ENCODE assay signal across 26 cellular contexts in the genomic region with DNA sequence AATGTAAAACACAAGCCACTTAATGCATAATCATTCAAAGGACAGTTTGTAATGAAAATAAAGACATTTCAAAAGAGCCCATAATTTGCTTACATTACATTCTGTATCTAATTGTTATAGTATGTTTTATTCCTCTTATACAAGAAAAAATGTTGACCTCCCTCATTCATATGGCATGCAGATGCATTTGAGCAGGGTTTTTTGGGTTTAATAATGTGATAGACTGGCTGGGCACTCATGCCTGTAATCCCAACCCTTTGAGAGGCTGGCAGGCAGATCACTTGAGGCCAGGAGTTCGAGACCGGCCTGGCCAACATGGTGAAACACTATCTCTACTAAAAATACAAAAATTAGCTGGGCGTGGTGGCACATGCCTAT. TPM values are rescaled to one million over a fixed set of nuclear protein-coding genes. Genes with fewer than 3 reads are reported as not detected.
DNase-seq lines count a peak whose midpoint lies in the region; ATAC-seq, FAIRE-seq and TF ChIP-seq lines count a peak whose summit lies in the region.
"Had no signal": no experiment of that assay in that cellular context is flagged by ENCODE, and none has a peak within 500 bp of the region (broad histone marks: within the 10 kb centered on the region; RNA-seq: fewer than 3 reads in every experiment).

No MANE protein-coding gene starts in this region.

- H3K4me3 ChIP-seq in left ventricle myocardium inferior = no peak overlapping the region
- H3K4me3 ChIP-seq in endothelial cell of umbilical vein (replicated peaks in 1 of 3; ENCODE audit: insufficient read depth in 1 of 3, low read depth in 1 of 3, low read length in 3 of 3) = no peak overlapping the region
- H3K4me3 ChIP-seq in upper lobe of right lung = no peak overlapping the region
- H3K4me3 ChIP-seq: SJCRH30 had no signal

- H3K4me1 ChIP-seq in left ventricle myocardium inferior (peaks cover 29% of the 10 kb centered on the region), endothelial cell of umbilical vein (ENCODE audit: control insufficient read depth, extremely low read depth, insufficient read depth, low read length) (peaks cover 15% of the 10 kb centered on the region), upper lobe of right lung (peaks cover 11% of the 10 kb centered on the region)
- H3K4me1 ChIP-seq: SJCRH30 had no signal

- H3K36me3 Mint-ChIP-seq in nephron (ENCODE audit: low read depth) = no peaks in the 10 kb centered on the region
- H3K36me3 Mint-ChIP-seq: activated naive CD4-positive, alpha-beta T cell treated with anti-CD3 and anti-CD28 coated beads, Interleukin-2, amount 50 U/mL, for 72 hours; CD14-positive monocyte had no signal

- peak overlapping the region; percentile 82 for H3K27ac ChIP-seq in left ventricle myocardium inferior (replicated peaks)
- H3K27ac ChIP-seq in endothelial cell of umbilical vein (ENCODE audit: insufficient read depth, low read depth, low read length) = peak overlapping the region; percentile 79
- H3K27ac ChIP-seq in upper lobe of right lung = peak overlapping the region; percentile 20
- H3K27ac ChIP-seq: SJCRH30, WERI-Rb-1 had no signal

- H3K4me3 Mint-ChIP-seq in nephron = no peak overlapping the region
- H3K4me3 Mint-ChIP-seq: activated T-helper 1 cell treated with anti-CD3 and anti-CD28 coated beads, Interleukin-12 subunit alpha, Interleukin-12 subunit beta, Interleukin-2, Interleukin-4 antibody, amounts not matched to agents 30 ng/mL and 10 ng/mL and 1 ng/mL, durations not matched to agents 14 hours and 24 hours and 36 hours; CD14-positive monocyte; endodermal cell; T-helper 17 cell had no signal

- H3K79me2 ChIP-seq in endothelial cell of umbilical vein (ENCODE audit: control insufficient read depth, insufficient read depth, low read length) = no peaks in the 10 kb centered on the region

- H3K36me3 ChIP-seq in left ventricle myocardium inferior (no peaks in the 10 kb centered on the region), endothelial cell of umbilical vein (ENCODE audit: control insufficient read depth in 2 of 2, extremely low read depth in 1 of 2, insufficient read depth in 2 of 2, low read length in 2 of 2) (no peaks in the 10 kb centered on the region), upper lobe of right lung (no peaks in the 10 kb centered on the region)
- H3K36me3 ChIP-seq: SJCRH30, WERI-Rb-1 had no signal

- DNase-seq in left ventricle myocardium inferior = no peak
- DNase-seq in cardiac septum (ENCODE audit: low spot score) = no peak
- DNase-seq in endothelial cell of umbilical vein (ENCODE audit: low read depth, low spot score) = no peak
- no peak for DNase-seq in upper lobe of right lung
- DNase-seq in DMS 273 (lab: John Stamatoyannopoulos, UW; ENCODE audit: unreplicated experiment) = no peak
- no peak for DNase-seq in retina
- no peak for DNase-seq in dedifferentiated amniotic fluid mesenchymal stem cell (ENCODE audit: extremely low spot score)
- DNase-seq: activated CD4-positive, alpha-beta T cell treated with anti-CD3 and anti-CD28 coated beads, Interleukin-2, amount 50 U/mL, for 1 hour; endodermal cell; Kasumi-1; NCI-H1092; NCI-H2081; NCI-H446; occipital lobe; right cardiac atrium; SJCRH30; stimulated activated CD4-positive, alpha-beta T cell treated with anti-CD3 and anti-CD28 coated beads, Interleukin-15, amount 100 ng/mL, for 24 hours; stimulated activated CD8-positive, alpha-beta memory T cell treated with anti-CD3 and anti-CD28 coated beads, Interleukin-4, amount 100 ng/mL, for 48 hours; T-helper 17 cell; WERI-Rb-1 had no signal

- H3K4me2 ChIP-seq in endothelial cell of umbilical vein (ENCODE audit: insufficient read depth, low read length) = peak overlapping the region; percentile 59

- BruUV-seq in endothelial cell of umbilical vein (replicated peaks; lab: Mats Ljungman, UMichigan) = no TSS peak

- intact Hi-C loops in left ventricle myocardium inferior (cut with micrococcal nuclease) = no loop called here
- intact Hi-C loops in cardiac septum (cut with DNase I) = no loop called here
- intact Hi-C loops in endothelial cell of umbilical vein (cut with micrococcal nuclease) = loop anchor here (1.0 kb wide), 2 partner anchors 14 to 33 kb away; no protein-coding TSS in a partner anchor
- intact Hi-C loops in upper lobe of right lung (cut with DNase I) = no loop called here

- H3K9ac ChIP-seq in endothelial cell of umbilical vein (replicated peaks; ENCODE audit: extremely low read depth, insufficient read depth, low read length) = peak overlapping the region; percentile 49

- peaks cover 10% of the 10 kb centered on the region for H3K4me1 Mint-ChIP-seq in nephron
- H3K4me1 Mint-ChIP-seq: endodermal cell, T-helper 17 cell had no signal

- no peaks in the 10 kb centered on the region for H3K9me3 Mint-ChIP-seq in nephron
- H3K9me3 Mint-ChIP-seq: activated naive CD4-positive, alpha-beta T cell treated with anti-CD3 and anti-CD28 coated beads, Interleukin-2, amount 50 U/mL, for 72 hours; activated T-helper 1 cell treated with anti-CD3 and anti-CD28 coated beads, Interleukin-12 subunit alpha, Interleukin-12 subunit beta, Interleukin-2, Interleukin-4 antibody, amounts not matched to agents 30 ng/mL and 10 ng/mL and 1 ng/mL, durations not matched to agents 14 hours and 24 hours and 36 hours; endodermal cell had no signal

- no peak for TF ChIP-seq POLR2A in endothelial cell of umbilical vein (IDR thresholded peaks at IDR 0.05; ENCODE audit: low read depth, low read length)

- H3K9me3 ChIP-seq in left ventricle myocardium inferior (replicated peaks) (peaks cover 13% of the 10 kb centered on the region), endothelial cell of umbilical vein (replicated peaks; ENCODE audit: control insufficient read depth, insufficient read depth, low read length) (no peaks in the 10 kb centered on the region), upper lobe of right lung (no peaks in the 10 kb centered on the region)
- H3K9me3 ChIP-seq: SJCRH30 had no signal

- H2AFZ ChIP-seq in endothelial cell of umbilical vein (ENCODE audit: low read depth, low read length) = peak overlapping the region; percentile 84

- H3K27me3 Mint-ChIP-seq in nephron (ENCODE audit: low read depth) = no peaks in the 10 kb centered on the region

- no peaks in the 10 kb centered on the region for H3K9me1 ChIP-seq in endothelial cell of umbilical vein (replicated peaks; ENCODE audit: control insufficient read depth, extremely low read depth, insufficient read depth, low read length)

- H3K27ac Mint-ChIP-seq in nephron = peak overlapping the region; percentile 48 to 69 (median 64)
- H3K27ac Mint-ChIP-seq: activated naive CD4-positive, alpha-beta T cell treated with anti-CD3 and anti-CD28 coated beads, Interleukin-2, amount 50 U/mL, for 72 hours; activated T-helper 1 cell treated with anti-CD3 and anti-CD28 coated beads, Interleukin-12 subunit alpha, Interleukin-12 subunit beta, Interleukin-2, Interleukin-4 antibody, amounts not matched to agents 30 ng/mL and 10 ng/mL and 1 ng/mL, durations not matched to agents 14 hours and 24 hours and 36 hours; endodermal cell; T-helper 17 cell had no signal

- CTCF ChIA-PET in endothelial cell of umbilical vein (lab: Charles Lee) = interaction anchor here (0.7 to 2.3 kb wide), 4 partner anchors 9 to 320 kb away, joined by 3 to 8 read pairs (median 6); no protein-coding TSS in a partner anchor

- FAIRE-seq in endothelial cell of umbilical vein (lab: Jason Lieb, UNC) = no peak
- FAIRE-seq: colon had no signal

- ATAC-seq in upper lobe of right lung = no peak
- ATAC-seq: activated naive CD4-positive, alpha-beta T cell treated with anti-CD3 and anti-CD28 coated beads, Interleukin-2, amount 50 U/mL, for 72 hours; T-helper 17 cell had no signal

- POLR2A ChIA-PET in endothelial cell of umbilical vein (lab: Charles Lee) = no interaction called here

- no peaks in the 10 kb centered on the region for H4K20me1 ChIP-seq in endothelial cell of umbilical vein (replicated peaks; ENCODE audit: control insufficient read depth, extremely low read depth, insufficient read depth, low read length)

- H3K27me3 ChIP-seq in left ventricle myocardium inferior (ENCODE audit: low read depth) (no peaks in the 10 kb centered on the region), endothelial cell of umbilical vein (ENCODE audit: control insufficient read depth in 2 of 2, insufficient read depth in 2 of 2, low read length in 2 of 2) (no peaks in the 10 kb centered on the region), upper lobe of right lung (no peaks in the 10 kb centered on the region)
- H3K27me3 ChIP-seq: SJCRH30 had no signal

- TF ChIP-seq CTCF in left ventricle myocardium inferior (IDR thresholded peaks at IDR 0.05; ENCODE audit: borderline replicate concordance) (no peak), endothelial cell of umbilical vein (IDR thresholded peaks at IDR 0.05; ENCODE audit: extremely low read depth in 1 of 2, insufficient read depth in 1 of 2, low read depth in 1 of 2, low read length in 2 of 2) (no peak), nephron (IDR thresholded peaks at IDR 0.05; ENCODE audit: unreplicated experiment in 3 of 3) (no peak), upper lobe of right lung (IDR thresholded peaks at IDR 0.05) (no peak)

- dilution Hi-C loops in endothelial cell of umbilical vein (cut with MboI; ENCODE audit: extremely low pct_ligation_motif_present, low sequenced_read_pairs) = no loop called here

RNA-seq across cellular contexts. Expression of a gene that starts 11.6 kb away (rescaled TPM):
- total RNA-seq in left ventricle myocardium inferior = 0.52 TPM
- total RNA-seq in cardiac septum = 0.27 TPM
- 0.20 and 0.23 TPM in 2 replicates for total RNA-seq in endothelial cell of umbilical vein
- polyA plus RNA-seq in endothelial cell of umbilical vein = 0.06 TPM in 2 replicates
- polyA plus RNA-seq in endothelial cell of umbilical vein (2011; cell fraction: cytosol; rRNA removed) = 0.03 and 0.04 TPM in 2 replicates
- 0.05 TPM in 1 of 2 replicates, not detected in the other for polyA plus RNA-seq in endothelial cell of umbilical vein (2011; cell fraction: nucleus; rRNA removed)
- 0.05 and 0.10 TPM in 2 replicates for polyA plus RNA-seq in endothelial cell of umbilical vein (2012)
- 0.32 TPM in 1 of 2 replicates, not detected in the other for polyA minus RNA-seq in endothelial cell of umbilical vein
- polyA minus RNA-seq in endothelial cell of umbilical vein (2011; cell fraction: cytosol; rRNA and poly(A)+ RNA removed) = not detected
- polyA minus RNA-seq in endothelial cell of umbilical vein (2011; cell fraction: nucleus; rRNA and poly(A)+ RNA removed) = 0.19 TPM in 1 of 2 replicates, not detected in the other
- total RNA-seq in upper lobe of right lung = 4.4 TPM
- total RNA-seq: A673, SJCRH30 had no signal

RNA-seq across cellular contexts. Expression of a gene that starts 31.3 kb away (rescaled TPM):
- total RNA-seq in left ventricle myocardium inferior (21.6 TPM), cardiac septum (15.9 TPM), endothelial cell of umbilical vein (23.6 and 23.8 TPM in 2 replicates), upper lobe of right lung (24.7 TPM)
- polyA plus RNA-seq in endothelial cell of umbilical vein = 9.2 and 12.1 TPM in 2 replicates
- 10.2 and 12.0 TPM in 2 replicates for polyA plus RNA-seq in endothelial cell of umbilical vein (2011; cell fraction: cytosol; rRNA removed)
- polyA plus RNA-seq in endothelial cell of umbilical vein (2011; cell fraction: nucleus; rRNA removed) = 29.3 and 37.0 TPM in 2 replicates
- polyA plus RNA-seq in endothelial cell of umbilical vein (2012) = 20.7 and 22.5 TPM in 2 replicates
- 23.2 and 26.1 TPM in 2 replicates for polyA minus RNA-seq in endothelial cell of umbilical vein
- polyA minus RNA-seq in endothelial cell of umbilical vein (2011; cell fraction: cytosol; rRNA and poly(A)+ RNA removed) = 3.4 TPM
- 17.6 TPM in 2 replicates for polyA minus RNA-seq in endothelial cell of umbilical vein (2011; cell fraction: nucleus; rRNA and poly(A)+ RNA removed)

Comparison
In these comparisons a context has a peak if more than half of its experiments do, and no peak if none do; other contexts are left out.
1. H3K27ac ChIP-seq: peak in every context shown above with its lines; median percentile 82 in left ventricle myocardium inferior; 79 in endothelial cell of umbilical vein; 20 in upper lobe of right lung.